In the genomic region with DNA sequence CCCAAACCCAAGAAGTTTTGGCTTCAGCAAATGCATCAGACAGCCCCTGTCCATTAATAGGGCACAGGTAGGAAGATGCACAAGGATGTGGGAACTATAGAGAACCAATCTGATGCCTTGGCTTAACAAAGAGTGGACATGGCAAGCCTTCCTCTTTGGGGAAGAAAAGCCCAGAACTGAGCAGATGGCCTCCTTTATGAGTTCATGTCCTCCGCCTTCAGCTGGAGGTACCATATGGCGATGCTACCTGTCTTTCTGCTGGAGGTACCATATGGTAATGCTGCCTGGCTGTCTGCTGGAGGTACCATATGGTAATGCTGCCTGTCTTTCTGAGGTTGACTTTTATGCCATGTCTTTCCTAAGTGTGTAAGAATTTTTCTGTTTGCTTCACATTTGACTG, we compare ENCODE assay signal across 1 cellular context.
TF ChIP-seq lines count a peak whose summit lies in the region.

No MANE protein-coding gene starts in this region.

TF ChIP-seq in HepG2, 621 proteins besides CTCF, POLR2A, EP300 and RAD21:
- TF ChIP-seq ZNF446 (CRISPR knock-in tag; IDR thresholded peaks at IDR 0.05) (no peak), BHLHE40 (IDR thresholded peaks at IDR 0.05; ENCODE audit: low read length) (no peak), HOXA5 (CRISPR knock-in tag; IDR thresholded peaks at IDR 0.05) (no peak), CENPX (CRISPR knock-in tag; IDR thresholded peaks at IDR 0.05) (no peak), THAP11 (CRISPR knock-in tag; IDR thresholded peaks at IDR 0.05) (no peak), ZNF598 (CRISPR knock-in tag; IDR thresholded peaks at IDR 0.05; ENCODE audit: borderline replicate concordance) (no peak), SKI (IDR thresholded peaks at IDR 0.05; ENCODE audit: partially characterized antibody) (no peak), TEAD2 (CRISPR knock-in tag; IDR thresholded peaks at IDR 0.05) (no peak), KLF12 (CRISPR knock-in tag; IDR thresholded peaks at IDR 0.05; ENCODE audit: borderline replicate concordance) (no peak), ZNF510 (CRISPR knock-in tag; IDR thresholded peaks at IDR 0.05; ENCODE audit: low read depth) (no peak), ZNF24 (IDR thresholded peaks at IDR 0.05) (no peak), ZNF570 (CRISPR knock-in tag; IDR thresholded peaks at IDR 0.05; ENCODE audit: borderline replicate concordance) (no peak), ZBTB20 (CRISPR knock-in tag; IDR thresholded peaks at IDR 0.05; ENCODE audit: borderline replicate concordance, low read depth) (no peak), ZNF17 (CRISPR knock-in tag; IDR thresholded peaks at IDR 0.05) (no peak)
- TF ChIP-seq, protein P1, sequence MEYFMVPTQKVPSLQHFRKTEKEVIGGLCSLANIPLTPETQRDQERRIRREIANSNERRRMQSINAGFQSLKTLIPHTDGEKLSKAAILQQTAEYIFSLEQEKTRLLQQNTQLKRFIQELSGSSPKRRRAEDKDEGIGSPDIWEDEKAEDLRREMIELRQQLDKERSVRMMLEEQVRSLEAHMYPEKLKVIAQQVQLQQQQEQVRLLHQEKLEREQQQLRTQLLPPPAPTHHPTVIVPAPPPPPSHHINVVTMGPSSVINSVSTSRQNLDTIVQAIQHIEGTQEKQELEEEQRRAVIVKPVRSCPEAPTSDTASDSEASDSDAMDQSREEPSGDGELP (IDR thresholded peaks at IDR 0.05; ENCODE audit: borderline replicate concordance, low read depth), result no peak
- TF ChIP-seq, protein P2, sequence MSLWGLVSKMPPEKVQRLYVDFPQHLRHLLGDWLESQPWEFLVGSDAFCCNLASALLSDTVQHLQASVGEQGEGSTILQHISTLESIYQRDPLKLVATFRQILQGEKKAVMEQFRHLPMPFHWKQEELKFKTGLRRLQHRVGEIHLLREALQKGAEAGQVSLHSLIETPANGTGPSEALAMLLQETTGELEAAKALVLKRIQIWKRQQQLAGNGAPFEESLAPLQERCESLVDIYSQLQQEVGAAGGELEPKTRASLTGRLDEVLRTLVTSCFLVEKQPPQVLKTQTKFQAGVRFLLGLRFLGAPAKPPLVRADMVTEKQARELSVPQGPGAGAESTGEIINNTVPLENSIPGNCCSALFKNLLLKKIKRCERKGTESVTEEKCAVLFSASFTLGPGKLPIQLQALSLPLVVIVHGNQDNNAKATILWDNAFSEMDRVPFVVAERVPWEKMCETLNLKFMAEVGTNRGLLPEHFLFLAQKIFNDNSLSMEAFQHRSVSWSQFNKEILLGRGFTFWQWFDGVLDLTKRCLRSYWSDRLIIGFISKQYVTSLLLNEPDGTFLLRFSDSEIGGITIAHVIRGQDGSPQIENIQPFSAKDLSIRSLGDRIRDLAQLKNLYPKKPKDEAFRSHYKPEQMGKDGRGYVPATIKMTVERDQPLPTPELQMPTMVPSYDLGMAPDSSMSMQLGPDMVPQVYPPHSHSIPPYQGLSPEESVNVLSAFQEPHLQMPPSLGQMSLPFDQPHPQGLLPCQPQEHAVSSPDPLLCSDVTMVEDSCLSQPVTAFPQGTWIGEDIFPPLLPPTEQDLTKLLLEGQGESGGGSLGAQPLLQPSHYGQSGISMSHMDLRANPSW (CRISPR knock-in tag; IDR thresholded peaks at IDR 0.05; ENCODE audit: borderline replicate concordance), result no peak
- TF ChIP-seq, protein P3, sequence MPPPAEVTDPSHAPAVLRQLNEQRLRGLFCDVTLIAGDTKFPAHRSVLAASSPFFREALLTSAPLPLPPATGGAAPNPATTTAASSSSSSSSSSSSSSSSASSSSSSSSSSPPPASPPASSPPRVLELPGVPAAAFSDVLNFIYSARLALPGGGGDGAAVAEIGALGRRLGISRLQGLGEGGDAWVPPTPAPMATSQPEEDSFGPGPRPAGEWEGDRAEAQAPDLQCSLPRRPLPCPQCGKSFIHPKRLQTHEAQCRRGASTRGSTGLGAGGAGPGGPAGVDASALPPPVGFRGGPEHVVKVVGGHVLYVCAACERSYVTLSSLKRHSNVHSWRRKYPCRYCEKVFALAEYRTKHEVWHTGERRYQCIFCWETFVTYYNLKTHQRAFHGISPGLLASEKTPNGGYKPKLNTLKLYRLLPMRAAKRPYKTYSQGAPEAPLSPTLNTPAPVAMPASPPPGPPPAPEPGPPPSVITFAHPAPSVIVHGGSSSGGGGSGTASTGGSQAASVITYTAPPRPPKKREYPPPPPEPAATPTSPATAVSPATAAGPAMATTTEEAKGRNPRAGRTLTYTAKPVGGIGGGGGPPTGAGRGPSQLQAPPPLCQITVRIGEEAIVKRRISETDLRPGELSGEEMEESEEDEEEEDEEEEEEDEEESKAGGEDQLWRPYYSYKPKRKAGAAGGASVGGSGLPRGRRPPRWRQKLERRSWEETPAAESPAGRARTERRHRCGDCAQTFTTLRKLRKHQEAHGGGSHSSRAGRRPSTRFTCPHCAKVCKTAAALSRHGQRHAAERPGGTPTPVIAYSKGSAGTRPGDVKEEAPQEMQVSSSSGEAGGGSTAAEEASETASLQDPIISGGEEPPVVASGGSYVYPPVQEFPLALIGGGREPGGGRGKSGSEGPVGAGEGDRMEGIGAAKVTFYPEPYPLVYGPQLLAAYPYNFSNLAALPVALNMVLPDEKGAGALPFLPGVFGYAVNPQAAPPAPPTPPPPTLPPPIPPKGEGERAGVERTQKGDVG (CRISPR knock-in tag; IDR thresholded peaks at IDR 0.05; ENCODE audit: borderline replicate concordance), result no peak
- TF ChIP-seq, protein P4, sequence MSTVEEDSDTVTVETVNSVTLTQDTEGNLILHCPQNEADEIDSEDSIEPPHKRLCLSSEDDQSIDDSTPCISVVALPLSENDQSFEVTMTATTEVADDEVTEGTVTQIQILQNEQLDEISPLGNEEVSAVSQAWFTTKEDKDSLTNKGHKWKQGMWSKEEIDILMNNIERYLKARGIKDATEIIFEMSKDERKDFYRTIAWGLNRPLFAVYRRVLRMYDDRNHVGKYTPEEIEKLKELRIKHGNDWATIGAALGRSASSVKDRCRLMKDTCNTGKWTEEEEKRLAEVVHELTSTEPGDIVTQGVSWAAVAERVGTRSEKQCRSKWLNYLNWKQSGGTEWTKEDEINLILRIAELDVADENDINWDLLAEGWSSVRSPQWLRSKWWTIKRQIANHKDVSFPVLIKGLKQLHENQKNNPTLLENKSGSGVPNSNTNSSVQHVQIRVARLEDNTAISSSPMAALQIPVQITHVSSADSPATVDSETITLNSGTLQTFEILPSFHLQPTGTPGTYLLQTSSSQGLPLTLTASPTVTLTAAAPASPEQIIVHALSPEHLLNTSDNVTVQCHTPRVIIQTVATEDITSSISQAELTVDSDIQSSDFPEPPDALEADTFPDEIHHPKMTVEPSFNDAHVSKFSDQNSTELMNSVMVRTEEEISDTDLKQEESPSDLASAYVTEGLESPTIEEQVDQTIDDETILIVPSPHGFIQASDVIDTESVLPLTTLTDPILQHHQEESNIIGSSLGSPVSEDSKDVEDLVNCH (CRISPR knock-in tag; IDR thresholded peaks at IDR 0.05), result no peak
TF ChIP-seq in HepG2: peak in this region for 0.
